Comparison of ENCODE assay signal across 9 cellular contexts in genomic region chr7:23474098-23474828, GRCh38. TPM values are rescaled to one million over a fixed set of nuclear protein-coding genes. Genes with fewer than 3 reads are reported as not detected.
DNase-seq lines count a peak whose midpoint lies in the region; ATAC-seq and TF ChIP-seq lines count a peak whose summit lies in the region.
"Had no signal": no experiment of that assay in that cellular context is flagged by ENCODE, and none has a peak within 500 bp of the region (broad histone marks: within the 10 kb centered on the region; RNA-seq: fewer than 3 reads in every experiment).

No MANE protein-coding gene starts in this region.

- ATAC-seq in GM18870 (IDR thresholded peaks at IDR 0.05; ENCODE audit: unreplicated experiment) (peak; percentile 43), HG03039 (IDR thresholded peaks at IDR 0.05; ENCODE audit: unreplicated experiment) (peak; percentile 65), lower lobe of right lung (peak; percentile 80 to 85)
- ATAC-seq in stimulated activated naive CD8-positive, alpha-beta T cell treated with anti-CD3 and anti-CD28 coated beads, Interleukin-15, Interleukin-2, amounts not matched to agents 100 U/mL and 50 U/mL, for 24 hours = peak; percentile 81

- H3K4me3 ChIP-seq in BE2C (ENCODE audit: low read depth, low read length) = peak overlapping the region; percentile 97
- H3K4me3 ChIP-seq in lower lobe of right lung = peak overlapping the region; percentile 38

- TF ChIP-seq CTCF in BE2C (IDR thresholded peaks at IDR 0.05; ENCODE audit: low read depth, low read length) = no peak
- no peak for TF ChIP-seq CTCF in lower lobe of right lung (IDR thresholded peaks at IDR 0.05)

- intact Hi-C loops in lower lobe of right lung (cut with DNase I) = no loop called here

- H3K4me1 ChIP-seq in BE2C (no peaks in the 10 kb centered on the region; the same call in 1 of the 2 replicates), lower lobe of right lung (peaks cover 39% of the 10 kb centered on the region)

- H3K27ac ChIP-seq in lower lobe of right lung = no peak overlapping the region
- H3K27ac ChIP-seq: VCaP had no signal

- H3K9me3 ChIP-seq in BE2C (no peaks in the 10 kb centered on the region), lower lobe of right lung (no peaks in the 10 kb centered on the region)

- DNase-seq in BE2C (peak; percentile 98), NCI-H187 (lab: John Stamatoyannopoulos, UW) (peak; percentile 85 to 95), T-helper 22 cell (ENCODE audit: low read depth) (peak; percentile 17), dedifferentiated amniotic fluid mesenchymal stem cell (ENCODE audit: extremely low spot score) (peak; percentile 96), lower lobe of right lung (peak; percentile 79)
- peak; percentile 85 for DNase-seq in stimulated activated naive CD8-positive, alpha-beta T cell treated with anti-CD3 and anti-CD28 coated beads, Interleukin-15, Interleukin-2, amounts not matched to agents 100 U/mL and 50 U/mL, for 24 hours

- H3K27me3 ChIP-seq in BE2C (no peaks in the 10 kb centered on the region), lower lobe of right lung (ENCODE audit: low read depth) (peaks cover 99% of the 10 kb centered on the region)

- H3K36me3 ChIP-seq in BE2C (no peaks in the 10 kb centered on the region), lower lobe of right lung (no peaks in the 10 kb centered on the region)

RNA-seq across cellular contexts. Expression of gene IGF2BP3, which starts 4.0 kb away (rescaled TPM):
- 15.8 TPM for polyA plus RNA-seq in BE2C (2012; ENCODE audit: insufficient read depth, insufficient read length, low read depth)
- 2.0 TPM for total RNA-seq in lower lobe of right lung

RNA-seq across cellular contexts. Expression of gene TRA2A, which starts 57.5 kb away (rescaled TPM):
- polyA plus RNA-seq in BE2C (2012; ENCODE audit: insufficient read depth, insufficient read length, low read depth) = 65.7 TPM
- 84.1 TPM for total RNA-seq in lower lobe of right lung

Comparison
In these comparisons a context has a peak if more than half of its experiments do, and no peak if none do; other contexts are left out.
1. DNase-seq: peak in every context shown above with its lines; median percentile 98 in BE2C; 96 in dedifferentiated amniotic fluid mesenchymal stem cell; 90 in NCI-H187; 85 in stimulated activated naive CD8-positive, alpha-beta T cell treated with anti-CD3 and anti-CD28 coated beads, Interleukin-15, Interleukin-2, amounts not matched to agents 100 U/mL and 50 U/mL, for 24 hours; 79 in lower lobe of right lung; 17 in T-helper 22 cell.